ENCODE assay signal across 8 cellular contexts in genomic region chr11:118621071-118621815, GRCh38. TPM values are rescaled to one million over a fixed set of nuclear protein-coding genes. Genes with fewer than 3 reads are reported as not detected.
DNase-seq lines count a peak whose midpoint lies in the region; ATAC-seq, FAIRE-seq and TF ChIP-seq lines count a peak whose summit lies in the region.

No MANE protein-coding gene starts in this region.

- peaks cover 48 to 69% (median 51%) of the 10 kb centered on the region in 10 experiments for H3K4me1 ChIP-seq in BLaER1 treated with 17β-estradiol and CSF1 and Interleukin-3, amounts not matched to agents 10 nM and 100 nM
- H3K4me1 ChIP-seq in gastroesophageal sphincter (peaks cover 3 to 91% (median 49%) of the 10 kb centered on the region in 3 donors), urinary bladder (ENCODE audit: insufficient read depth) (peaks cover 2% of the 10 kb centered on the region)

- no peaks in the 10 kb centered on the region for H3K9me3 ChIP-seq in BLaER1 treated with 17β-estradiol and CSF1 and Interleukin-3, amounts not matched to agents 10 nM and 100 nM (replicated peaks in 1 of 11)
- H3K9me3 ChIP-seq in gastroesophageal sphincter, result no peaks in the 10 kb centered on the region

- peaks cover 0 to 26% (median 0%) of the 10 kb centered on the region in 11 experiments; a peak in 3 of 22 replicates for H4K20me1 ChIP-seq in BLaER1 treated with 17β-estradiol and CSF1 and Interleukin-3, amounts not matched to agents 10 nM and 100 nM

- FAIRE-seq in HTR-8/SVneo (lab: Jason Lieb, UNC), result peak; percentile 44

- H3K9me3 Mint-ChIP-seq in activated naive CD8-positive, alpha-beta T cell (ENCODE audit: low read depth), result no peaks in the 10 kb centered on the region
- H3K9me3 Mint-ChIP-seq in natural killer cell treated with Interleukin-12 subunit alpha and Interleukin-12 subunit beta and Interleukin-15 and Interleukin-18, amount 100 ng/mL, for 72 hours, result no peaks in the 10 kb centered on the region

- H3K4me1 Mint-ChIP-seq in activated naive CD8-positive, alpha-beta T cell (ENCODE audit: low read depth), result peaks cover 9% of the 10 kb centered on the region
- peaks cover 0 to 10% of the 10 kb centered on the region in 2 donors for H3K4me1 Mint-ChIP-seq in natural killer cell treated with Interleukin-12 subunit alpha and Interleukin-12 subunit beta and Interleukin-15 and Interleukin-18, amount 100 ng/mL, for 72 hours (ENCODE audit: low read depth in 2 of 2)

- H3K27me3 Mint-ChIP-seq in activated naive CD8-positive, alpha-beta T cell, result peaks cover 6% of the 10 kb centered on the region
- peaks cover 0 to 11% of the 10 kb centered on the region in 2 donors for H3K27me3 Mint-ChIP-seq in natural killer cell treated with Interleukin-12 subunit alpha and Interleukin-12 subunit beta and Interleukin-15 and Interleukin-18, amount 100 ng/mL, for 72 hours

- H3K9ac ChIP-seq in BLaER1 treated with 17β-estradiol and CSF1 and Interleukin-3, amounts not matched to agents 10 nM and 100 nM, result peak overlapping the region; percentile 67 to 85 (median 78)

- H3K36me3 Mint-ChIP-seq in activated naive CD8-positive, alpha-beta T cell, result peaks cover 3% of the 10 kb centered on the region
- no peaks in the 10 kb centered on the region for H3K36me3 Mint-ChIP-seq in natural killer cell treated with Interleukin-12 subunit alpha and Interleukin-12 subunit beta and Interleukin-15 and Interleukin-18, amount 100 ng/mL, for 72 hours

- H3K4me3 Mint-ChIP-seq in activated naive CD8-positive, alpha-beta T cell, result peak overlapping the region; percentile 73
- peak overlapping the region; percentile 62 for H3K4me3 Mint-ChIP-seq in natural killer cell treated with Interleukin-12 subunit alpha and Interleukin-12 subunit beta and Interleukin-15 and Interleukin-18, amount 100 ng/mL, for 72 hours

- H3K27ac ChIP-seq in BLaER1 treated with 17β-estradiol and CSF1 and Interleukin-3, amounts not matched to agents 10 nM and 100 nM, result peak overlapping the region; percentile 28 to 79 (median 67); a peak in 21 of 22 replicates
- peak overlapping the region; percentile 75 to 95 (median 88) for H3K27ac ChIP-seq in gastroesophageal sphincter
- peak overlapping the region; percentile 43 for H3K27ac ChIP-seq in urinary bladder (ENCODE audit: low read depth)

- TF ChIP-seq CTCF in gastroesophageal sphincter (IDR thresholded peaks at IDR 0.05), result peak in 1 of 4 experiments; percentile 19

- peak overlapping the region; percentile 48 to 74 (median 62) for H3K4me3 ChIP-seq in BLaER1 treated with 17β-estradiol and CSF1 and Interleukin-3, amounts not matched to agents 10 nM and 100 nM
- H3K4me3 ChIP-seq in gastroesophageal sphincter (peak overlapping the region; percentile 57 to 65), urinary bladder (ENCODE audit: low read depth, low read length) (peak overlapping the region; percentile 44)

- TF ChIP-seq POLR2A in gastroesophageal sphincter (IDR thresholded peaks at IDR 0.05), result peak; percentile 23 to 28

- H3K27ac Mint-ChIP-seq in activated naive CD8-positive, alpha-beta T cell, result no peak overlapping the region
- peak overlapping the region in 1 of 2 donors; percentile 34 for H3K27ac Mint-ChIP-seq in natural killer cell treated with Interleukin-12 subunit alpha and Interleukin-12 subunit beta and Interleukin-15 and Interleukin-18, amount 100 ng/mL, for 72 hours

- peak; percentile 79 for DNase-seq in HTR-8/SVneo (ENCODE audit: insufficient read length, low spot score)
- peak; percentile 33 to 58 for DNase-seq in NOMO-1 (lab: John Stamatoyannopoulos, UW; ENCODE audit: unreplicated experiment in 2 of 2)
- no peak for DNase-seq in natural killer cell treated with Interleukin-12 subunit alpha and Interleukin-12 subunit beta and Interleukin-15 and Interleukin-18, amount 100 ng/mL, for 72 hours (ENCODE audit: low spot score)

- H3K36me3 ChIP-seq in BLaER1 treated with 17β-estradiol and CSF1 and Interleukin-3, amounts not matched to agents 10 nM and 100 nM, result peaks cover 0 to 17% (median 13%) of the 10 kb centered on the region in 11 experiments; a peak in 11 of 22 replicates
- H3K36me3 ChIP-seq in gastroesophageal sphincter (peaks cover 0 to 29% of the 10 kb centered on the region in 2 donors), urinary bladder (ENCODE audit: insufficient read depth) (no peaks in the 10 kb centered on the region)

- TF ChIP-seq EP300 in gastroesophageal sphincter (IDR thresholded peaks at IDR 0.05), result no peak

- H3K27me3 ChIP-seq in BLaER1 treated with 17β-estradiol and CSF1 and Interleukin-3, amounts not matched to agents 10 nM and 100 nM, result no peaks in the 10 kb centered on the region; a peak in 2 of 22 replicates
- no peaks in the 10 kb centered on the region for H3K27me3 ChIP-seq in gastroesophageal sphincter

- peak; percentile 82 for ATAC-seq in gastroesophageal sphincter
- peak; percentile 53 to 66 for ATAC-seq in natural killer cell treated with Interleukin-12 subunit alpha and Interleukin-12 subunit beta and Interleukin-15 and Interleukin-18, amount 100 ng/mL, for 72 hours
- no peak for ATAC-seq in HG02973 (IDR thresholded peaks at IDR 0.05; ENCODE audit: unreplicated experiment)

- 0 to 4% methylated on average over 4 to 8 of the region's 38 CpGs for WGBS in gastroesophageal sphincter (ENCODE audit: low coverage in 1 of 2), 2 donors
- 4% methylated on average over 38 of the region's 38 CpGs for WGBS in urinary bladder

- peak overlapping the region; percentile 86 to 98 (median 94) for H3K4me2 ChIP-seq in BLaER1 treated with 17β-estradiol and CSF1 and Interleukin-3, amounts not matched to agents 10 nM and 100 nM

RNA-seq across cellular contexts. Expression of gene PHLDB1, which starts 13.8 kb away (rescaled TPM):
- 100 to 1,000 TPM in 2 of 4 donors, 10 to 100 TPM in 2; 45.8 to 144 (median 101) TPM for total RNA-seq in gastroesophageal sphincter
- total RNA-seq in natural killer cell treated with Interleukin-12 subunit alpha and Interleukin-12 subunit beta and Interleukin-15 and Interleukin-18, amount 100 ng/mL, for 72 hours, result 1 to 10 TPM in 1 of 2 donors, under 1 TPM in 1; 0.98 to 2.6 TPM
- total RNA-seq in urinary bladder, result 54.0 TPM
- 112 TPM for polyA plus RNA-seq in urinary bladder

RNA-seq across cellular contexts. Expression of gene ARCN1, which starts 49.0 kb away (rescaled TPM):
- total RNA-seq in gastroesophageal sphincter (100 to 1,000 TPM in 3 of 4 donors, 10 to 100 TPM in 1; 84.9 to 141 (median 128) TPM), urinary bladder (141 TPM)
- total RNA-seq in natural killer cell treated with Interleukin-12 subunit alpha and Interleukin-12 subunit beta and Interleukin-15 and Interleukin-18, amount 100 ng/mL, for 72 hours, result 100 to 1,000 TPM; 152 to 212 TPM
- 90.2 TPM for polyA plus RNA-seq in urinary bladder

RNA-seq across cellular contexts. Expression of gene IFT46, which starts 55.5 kb away (rescaled TPM):
- total RNA-seq in gastroesophageal sphincter (10 to 100 TPM; 23.5 to 30.8 (median 27.7) TPM), urinary bladder (26.1 TPM)
- 10 to 100 TPM; 12.1 to 13.2 TPM for total RNA-seq in natural killer cell treated with Interleukin-12 subunit alpha and Interleukin-12 subunit beta and Interleukin-15 and Interleukin-18, amount 100 ng/mL, for 72 hours
- 25.1 TPM for polyA plus RNA-seq in urinary bladder

RNA-seq across cellular contexts. Expression of gene TREH, which starts 58.2 kb away (rescaled TPM):
- not detected for total RNA-seq in gastroesophageal sphincter
- not detected for total RNA-seq in natural killer cell treated with Interleukin-12 subunit alpha and Interleukin-12 subunit beta and Interleukin-15 and Interleukin-18, amount 100 ng/mL, for 72 hours
- total RNA-seq in urinary bladder, result not detected
- polyA plus RNA-seq in urinary bladder, result 1.0 TPM

Comparison
In these comparisons a context has a peak if more than half of its experiments do, and no peak if none do; other contexts are left out.
1. RNA of gene PHLDB1, which starts 13.8 kb away (total RNA-seq): 45.8 to 144 TPM in gastroesophageal sphincter and 54.0 TPM in urinary bladder (single experiment); 0.98 to 2.6 TPM in natural killer cell treated with Interleukin-12 subunit alpha and Interleukin-12 subunit beta and Interleukin-15 and Interleukin-18, amount 100 ng/mL, for 72 hours; every median in the first group is over 10 times any median in the second.
2. Peak in every context shown above with its lines, with median percentiles within 50 percentile points of each other: H3K27ac ChIP-seq and H3K4me3 ChIP-seq.